Comparison of ENCODE assay signal across 19 cellular contexts in the genomic region with DNA sequence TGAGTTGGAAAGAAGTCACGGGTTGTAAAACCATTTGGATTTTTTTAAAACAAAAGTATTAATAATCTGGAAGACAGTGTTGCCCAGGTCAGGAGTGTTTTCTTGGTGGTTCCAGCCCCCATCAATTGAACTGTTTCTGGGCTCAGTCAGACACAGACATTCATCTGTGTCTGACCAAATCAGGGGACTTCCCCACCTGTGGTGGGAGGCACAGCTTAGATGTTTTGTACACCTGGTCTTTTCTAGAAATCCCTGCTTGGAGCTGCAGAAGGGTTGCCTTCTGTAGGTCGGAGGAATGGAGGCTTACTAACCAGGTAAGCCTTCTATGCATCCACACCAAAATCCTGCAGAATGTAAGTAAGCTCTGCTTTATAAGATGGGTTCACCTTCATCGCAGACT.
DNase-seq lines count a peak whose midpoint lies in the region; ATAC-seq, FAIRE-seq and TF ChIP-seq lines count a peak whose summit lies in the region.
"Had no signal": no experiment of that assay in that cellular context is flagged by ENCODE, and none has a peak within 500 bp of the region (broad histone marks: within the 10 kb centered on the region; RNA-seq: fewer than 3 reads in every experiment).

No MANE protein-coding gene starts in this region.

- H3K9me3 Mint-ChIP-seq in activated CD8-positive, alpha-beta T cell treated with anti-CD3 and anti-CD28 coated beads for 36 hours, result no peaks in the 10 kb centered on the region
- H3K9me3 Mint-ChIP-seq in activated CD8-positive, alpha-beta T cell treated with anti-CD3 and anti-CD28 coated beads, Interleukin-2, amount 10 ng/mL, durations not matched to agents 7 days and 5 days (ENCODE audit: insufficient read depth), result no peaks in the 10 kb centered on the region
- H3K9me3 Mint-ChIP-seq in endodermal cell, result no peaks in the 10 kb centered on the region

- DNase-seq in activated CD8-positive, alpha-beta T cell treated with anti-CD3 and anti-CD28 coated beads for 36 hours, result peak; percentile 10
- no peak for DNase-seq in activated CD8-positive, alpha-beta T cell treated with anti-CD3 and anti-CD28 coated beads, Interleukin-2, amount 10 ng/mL, durations not matched to agents 7 days and 5 days
- peak; percentile 27 for DNase-seq in GM12865 (ENCODE audit: low read depth)
- DNase-seq in Panc1 (ENCODE audit: low read depth, low spot score), result no peak
- no peak for DNase-seq in endothelial cell of umbilical vein (ENCODE audit: low read depth, low spot score)
- no peak for DNase-seq in endodermal cell
- DNase-seq in kidney tubule cell (ENCODE audit: low spot score), result no peak
- DNase-seq in DMS 273 (lab: John Stamatoyannopoulos, UW; ENCODE audit: unreplicated experiment), result no peak
- DNase-seq: COR-L47; NCI-H1436; NCI-H2029 treated with DMSO at 0.1 percent for 48 hours; NCI-H2171 treated with DMSO at 0.1 percent for 48 hours; NCI-H446 treated with DMSO at 0.1 percent for 48 hours; NK-92 treated with Interleukin-12 subunit alpha and Interleukin-12 subunit beta, amount 100 ng/mL, for 24 hours had no signal

- H3K27ac Mint-ChIP-seq in activated CD8-positive, alpha-beta T cell treated with anti-CD3 and anti-CD28 coated beads for 36 hours, result no peak overlapping the region
- no peak overlapping the region for H3K27ac Mint-ChIP-seq in activated CD8-positive, alpha-beta T cell treated with anti-CD3 and anti-CD28 coated beads, Interleukin-2, amount 10 ng/mL, durations not matched to agents 7 days and 5 days
- no peak overlapping the region for H3K27ac Mint-ChIP-seq in endodermal cell

- intact Hi-C loops in activated CD8-positive, alpha-beta T cell treated with anti-CD3 and anti-CD28 coated beads for 36 hours (cut with micrococcal nuclease), result no loop called here
- intact Hi-C loops in Panc1 (cut with micrococcal nuclease; ENCODE audit: unreplicated experiment) (no loop called here), endothelial cell of umbilical vein (cut with micrococcal nuclease) (no loop called here)

- H3K36me3 ChIP-seq in Panc1 (ENCODE audit: control insufficient read depth, insufficient read depth, low read length) (no peaks in the 10 kb centered on the region), endothelial cell of umbilical vein (ENCODE audit: control insufficient read depth in 2 of 2, extremely low read depth in 1 of 2, insufficient read depth in 2 of 2, low read length in 2 of 2) (peaks cover 0 to 27% of the 10 kb centered on the region in 2 experiments), endodermal cell (ENCODE audit: control insufficient read depth, insufficient read depth, low read length) (peaks cover 97% of the 10 kb centered on the region)

- no peak overlapping the region for H2AFZ ChIP-seq in endothelial cell of umbilical vein (ENCODE audit: low read depth, low read length)

- dilution Hi-C loops in endothelial cell of umbilical vein (cut with MboI; ENCODE audit: extremely low pct_ligation_motif_present, low sequenced_read_pairs), result no loop called here

- peaks cover 10% of the 10 kb centered on the region for H3K4me1 Mint-ChIP-seq in activated CD8-positive, alpha-beta T cell treated with anti-CD3 and anti-CD28 coated beads for 36 hours (ENCODE audit: low read depth)
- peaks cover 9% of the 10 kb centered on the region for H3K4me1 Mint-ChIP-seq in activated CD8-positive, alpha-beta T cell treated with anti-CD3 and anti-CD28 coated beads, Interleukin-2, amount 10 ng/mL, durations not matched to agents 7 days and 5 days (ENCODE audit: low read depth)
- peaks cover 9% of the 10 kb centered on the region for H3K4me1 Mint-ChIP-seq in endodermal cell

- no peak overlapping the region for H3K4me2 ChIP-seq in endothelial cell of umbilical vein (ENCODE audit: insufficient read depth, low read length)

- CTCF ChIA-PET in activated CD8-positive, alpha-beta T cell treated with anti-CD3 and anti-CD28 coated beads for 36 hours (lab: Charles Lee), result interaction anchor here (1.3 to 4.9 kb wide), 5 partner anchors 15 to 65 kb away, joined by 3 to 84 read pairs (median 35); a partner anchor contains a TSS
- CTCF ChIA-PET in activated CD8-positive, alpha-beta T cell treated with anti-CD3 and anti-CD28 coated beads, Interleukin-2, amount 10 ng/mL, durations not matched to agents 7 days and 5 days (lab: Charles Lee), result interaction anchor here (0.7 to 5.1 kb wide), 5 partner anchors 16 to 134 kb away, joined by 3 to 115 read pairs (median 29); a partner anchor contains a TSS
- CTCF ChIA-PET in Panc1 (lab: Charles Lee) (interaction anchor here (3.8 kb wide), 1 partner anchor 64 kb away, joined by 74 read pairs; a partner anchor contains a TSS), endothelial cell of umbilical vein (lab: Charles Lee) (interaction anchor here (1.8 to 4.8 kb wide), 4 partner anchors 9 to 257 kb away, joined by 8 to 371 read pairs (median 28); a partner anchor contains a TSS)

- H3K27me3 Mint-ChIP-seq in activated CD8-positive, alpha-beta T cell treated with anti-CD3 and anti-CD28 coated beads for 36 hours, result no peaks in the 10 kb centered on the region
- H3K27me3 Mint-ChIP-seq in activated CD8-positive, alpha-beta T cell treated with anti-CD3 and anti-CD28 coated beads, Interleukin-2, amount 10 ng/mL, durations not matched to agents 7 days and 5 days (ENCODE audit: low read depth), result no peaks in the 10 kb centered on the region
- H3K27me3 Mint-ChIP-seq in endodermal cell (ENCODE audit: insufficient read depth), result no peaks in the 10 kb centered on the region

- WGBS in endodermal cell (ENCODE audit: insufficient coverage in 1 of 2, insufficient read length in 1 of 2), 2 experiments, result 89 to 94% methylated on average over 1 to 3 of the region's 3 CpGs

- H3K4me1 ChIP-seq in Panc1 (ENCODE audit: control insufficient read depth, insufficient read depth, low read length), result no peaks in the 10 kb centered on the region
- peaks cover 3% of the 10 kb centered on the region for H3K4me1 ChIP-seq in endothelial cell of umbilical vein (ENCODE audit: control insufficient read depth, extremely low read depth, insufficient read depth, low read length)
- no peaks in the 10 kb centered on the region for H3K4me1 ChIP-seq in endodermal cell (ENCODE audit: control insufficient read depth, insufficient read depth, low read length)
- H3K4me1 ChIP-seq: HAP-1, SJSA1 had no signal

- in situ Hi-C loops in Panc1 (cut with HindIII; ENCODE audit: low pct_unique_long_range_greater_than_20kb, low sequenced_read_pairs), result no loop called here

- BruUV-seq in Panc1 (replicated peaks; lab: Mats Ljungman, UMichigan) (TSS peak; percentile 11), endothelial cell of umbilical vein (replicated peaks; lab: Mats Ljungman, UMichigan) (TSS peak; percentile 5)

- H3K9me3 ChIP-seq in Panc1 (ENCODE audit: control insufficient read depth, insufficient read depth, low read depth, low read length), result no peaks in the 10 kb centered on the region
- no peaks in the 10 kb centered on the region for H3K9me3 ChIP-seq in endothelial cell of umbilical vein (replicated peaks; ENCODE audit: control insufficient read depth, insufficient read depth, low read length)
- H3K9me3 ChIP-seq in endodermal cell (ENCODE audit: control insufficient read depth, low read length), result no peaks in the 10 kb centered on the region
- H3K9me3 ChIP-seq: HAP-1, SJSA1 had no signal

- no peak for ATAC-seq in activated CD8-positive, alpha-beta T cell treated with anti-CD3 and anti-CD28 coated beads for 36 hours
- ATAC-seq in activated CD8-positive, alpha-beta T cell treated with anti-CD3 and anti-CD28 coated beads, Interleukin-2, amount 10 ng/mL, durations not matched to agents 7 days and 5 days, result no peak
- ATAC-seq in Panc1, result no peak
- ATAC-seq: K562 had no signal

- no peak overlapping the region for H3K27ac ChIP-seq in Panc1 (ENCODE audit: low read length)
- no peak overlapping the region for H3K27ac ChIP-seq in endothelial cell of umbilical vein (ENCODE audit: insufficient read depth, low read depth, low read length)
- no peak overlapping the region for H3K27ac ChIP-seq in endodermal cell (ENCODE audit: low read depth, low read length)
- H3K27ac ChIP-seq: 22Rv1, RWPE1, SJSA1 had no signal

- H3K4me3 ChIP-seq in GM12865 (ENCODE audit: low read depth, low read length) (no peak overlapping the region), Panc1 (ENCODE audit: low read depth in 2 of 2, low read length in 2 of 2) (no peak overlapping the region), endothelial cell of umbilical vein (replicated peaks in 1 of 3; ENCODE audit: insufficient read depth in 1 of 3, low read depth in 1 of 3, low read length in 3 of 3) (no peak overlapping the region), endodermal cell (ENCODE audit: low read length) (no peak overlapping the region)
- H3K4me3 ChIP-seq: HAP-1, K562, SJSA1 had no signal

- no peaks in the 10 kb centered on the region for H3K79me2 ChIP-seq in endothelial cell of umbilical vein (ENCODE audit: control insufficient read depth, insufficient read depth, low read length)

- no peak overlapping the region for H3K4me3 Mint-ChIP-seq in activated CD8-positive, alpha-beta T cell treated with anti-CD3 and anti-CD28 coated beads for 36 hours
- H3K4me3 Mint-ChIP-seq in activated CD8-positive, alpha-beta T cell treated with anti-CD3 and anti-CD28 coated beads, Interleukin-2, amount 10 ng/mL, durations not matched to agents 7 days and 5 days, result no peak overlapping the region
- no peak overlapping the region for H3K4me3 Mint-ChIP-seq in endodermal cell

- H3K9ac ChIP-seq in endothelial cell of umbilical vein (replicated peaks; ENCODE audit: extremely low read depth, insufficient read depth, low read length) (no peak overlapping the region), endodermal cell (ENCODE audit: extremely low read depth, low read length, poor library complexity, severe bottlenecking) (no peak overlapping the region)

- FAIRE-seq in endothelial cell of umbilical vein (lab: Jason Lieb, UNC), result no peak
- FAIRE-seq: K562 had no signal

- TF ChIP-seq POLR2A in endothelial cell of umbilical vein (IDR thresholded peaks at IDR 0.05; ENCODE audit: low read depth, low read length), result no peak

- POLR2A ChIA-PET in activated CD8-positive, alpha-beta T cell treated with anti-CD3 and anti-CD28 coated beads for 36 hours (lab: Charles Lee), result interaction anchor here (1.1 kb wide), 1 partner anchor 71 kb away, joined by 3 read pairs; a partner anchor contains a TSS
- POLR2A ChIA-PET in activated CD8-positive, alpha-beta T cell treated with anti-CD3 and anti-CD28 coated beads, Interleukin-2, amount 10 ng/mL, durations not matched to agents 7 days and 5 days (lab: Charles Lee), result interaction anchor here (1.0 to 1.5 kb wide), 2 partner anchors 59 to 71 kb away, joined by 3 to 7 read pairs; a partner anchor contains a TSS
- POLR2A ChIA-PET in Panc1 (lab: Charles Lee), result no interaction called here
- POLR2A ChIA-PET in endothelial cell of umbilical vein (lab: Charles Lee), result no interaction called here

- TF ChIP-seq CTCF in activated CD8-positive, alpha-beta T cell treated with anti-CD3 and anti-CD28 coated beads for 36 hours (IDR thresholded peaks at IDR 0.05), result no peak
- TF ChIP-seq CTCF in GM12865 (IDR thresholded peaks at IDR 0.05; ENCODE audit: insufficient read depth, low read depth, low read length, missing control alignments) (no peak), Panc1 (IDR thresholded peaks at IDR 0.05) (no peak), endothelial cell of umbilical vein (IDR thresholded peaks at IDR 0.05; ENCODE audit: extremely low read depth in 1 of 2, insufficient read depth in 1 of 2, low read depth in 1 of 2, low read length in 2 of 2) (no peak), endodermal cell (conservative IDR thresholded peaks at IDR 0.05) (no peak)

- H3K27me3 ChIP-seq in Panc1 (ENCODE audit: control insufficient read depth, insufficient read depth, low read length) (no peaks in the 10 kb centered on the region), endothelial cell of umbilical vein (ENCODE audit: control insufficient read depth in 2 of 2, insufficient read depth in 2 of 2, low read length in 2 of 2) (no peaks in the 10 kb centered on the region), endodermal cell (ENCODE audit: control insufficient read depth, insufficient read depth, low read length, poor library complexity, severe bottlenecking) (no peaks in the 10 kb centered on the region)
- H3K27me3 ChIP-seq: SJSA1 had no signal

- peaks cover 4% of the 10 kb centered on the region for H3K36me3 Mint-ChIP-seq in activated CD8-positive, alpha-beta T cell treated with anti-CD3 and anti-CD28 coated beads for 36 hours (ENCODE audit: low read depth)
- peaks cover 36% of the 10 kb centered on the region for H3K36me3 Mint-ChIP-seq in activated CD8-positive, alpha-beta T cell treated with anti-CD3 and anti-CD28 coated beads, Interleukin-2, amount 10 ng/mL, durations not matched to agents 7 days and 5 days (ENCODE audit: low read depth)
- H3K36me3 Mint-ChIP-seq in endodermal cell (ENCODE audit: low read depth), result peaks cover 43% of the 10 kb centered on the region

- H4K20me1 ChIP-seq in endothelial cell of umbilical vein (replicated peaks; ENCODE audit: control insufficient read depth, extremely low read depth, insufficient read depth, low read length), result no peaks in the 10 kb centered on the region

- no peaks in the 10 kb centered on the region for H3K9me1 ChIP-seq in endothelial cell of umbilical vein (replicated peaks; ENCODE audit: control insufficient read depth, extremely low read depth, insufficient read depth, low read length)

Comparison
In these comparisons a context has a peak if more than half of its experiments do, and no peak if none do; other contexts are left out.
1. DNase-seq: peak in activated CD8-positive, alpha-beta T cell treated with anti-CD3 and anti-CD28 coated beads for 36 hours (single experiment) and GM12865 (single experiment); none in activated CD8-positive, alpha-beta T cell treated with anti-CD3 and anti-CD28 coated beads, Interleukin-2, amount 10 ng/mL, durations not matched to agents 7 days and 5 days (single experiment), Panc1 (single experiment), endothelial cell of umbilical vein (single experiment), endodermal cell (single experiment), kidney tubule cell (single experiment) and DMS 273 (single experiment).
2. POLR2A ChIA-PET loops: an anchor here in activated CD8-positive, alpha-beta T cell treated with anti-CD3 and anti-CD28 coated beads for 36 hours (1.1 kb wide) and activated CD8-positive, alpha-beta T cell treated with anti-CD3 and anti-CD28 coated beads, Interleukin-2, amount 10 ng/mL, durations not matched to agents 7 days and 5 days (1.0 to 1.5 kb wide); none called in Panc1 and endothelial cell of umbilical vein.